9 cellular contexts compared by ENCODE assay signal in the genomic region with DNA sequence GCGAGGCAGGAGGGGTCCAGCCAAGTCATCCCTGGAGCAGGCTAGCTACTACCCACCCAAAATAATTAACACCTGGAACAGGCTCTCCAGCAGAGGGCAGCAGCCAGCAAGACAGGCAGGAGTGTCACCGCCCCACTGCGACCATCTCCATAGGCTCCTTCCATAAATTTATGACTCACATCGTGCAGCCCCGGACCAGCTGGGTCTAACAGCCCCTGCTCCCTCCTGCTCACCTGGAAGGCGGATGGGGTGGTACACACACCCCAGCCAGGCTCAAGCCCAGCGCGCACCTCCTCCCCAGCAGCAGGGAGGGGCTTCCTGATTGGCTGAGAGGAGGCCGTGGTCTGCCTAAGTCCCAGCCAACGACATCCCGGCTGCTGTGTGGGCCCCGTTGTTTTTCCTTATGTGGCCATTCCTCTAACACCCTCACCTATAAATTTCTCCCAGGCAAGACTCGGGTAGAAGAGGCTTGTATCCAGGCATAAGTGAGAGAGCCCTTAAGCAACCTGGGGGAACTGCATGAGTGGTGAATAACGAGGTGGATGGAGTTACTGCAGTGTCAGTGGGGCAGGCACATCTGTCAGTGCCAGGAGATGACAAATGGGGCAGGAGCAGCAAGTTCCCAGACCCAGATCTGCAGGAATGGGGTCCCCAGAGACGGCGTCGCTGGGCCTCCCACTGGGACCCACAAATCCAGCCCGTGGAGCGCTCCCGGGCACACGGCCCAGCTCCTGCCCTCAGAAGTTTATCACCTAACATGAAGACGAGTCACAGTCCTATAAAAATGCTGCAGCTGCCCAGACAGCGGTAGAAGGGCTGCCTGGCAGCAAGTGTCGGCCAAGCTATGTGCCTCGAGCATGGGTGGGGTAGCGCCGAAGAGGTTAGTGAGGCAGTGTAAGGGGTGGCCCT. TPM values are rescaled to one million over a fixed set of nuclear protein-coding genes. Genes with fewer than 3 reads are reported as not detected.
DNase-seq lines count a peak whose midpoint lies in the region; ATAC-seq, FAIRE-seq and TF ChIP-seq lines count a peak whose summit lies in the region.
"Had no signal": no experiment of that assay in that cellular context is flagged by ENCODE, and none has a peak within 500 bp of the region (broad histone marks: within the 10 kb centered on the region; RNA-seq: fewer than 3 reads in every experiment).

No MANE protein-coding gene starts in this region.

- no peaks in the 10 kb centered on the region for H3K36me3 ChIP-seq in DND-41 (ENCODE audit: insufficient read depth, low read length)
- H3K36me3 ChIP-seq in Karpas-422 (ENCODE audit: insufficient read depth, low read length): no peaks in the 10 kb centered on the region
- H3K36me3 ChIP-seq in trophoblast cell (ENCODE audit: control insufficient read depth in 1 of 2, insufficient read depth in 2 of 2, low read length in 2 of 2): peaks cover 0 to 1% of the 10 kb centered on the region in 2 experiments

- no peak overlapping the region for H2BK120ac ChIP-seq in trophoblast cell (ENCODE audit: insufficient read depth, low read length, poor library complexity)

- H3K79me2 ChIP-seq in DND-41 (ENCODE audit: insufficient read depth, low read length) (no peaks in the 10 kb centered on the region), Karpas-422 (ENCODE audit: low read length) (no peaks in the 10 kb centered on the region), trophoblast cell (ENCODE audit: control insufficient read depth, insufficient read depth, low read length, poor library complexity) (no peaks in the 10 kb centered on the region)

- H3K18ac ChIP-seq in trophoblast cell (ENCODE audit: low read length): no peak overlapping the region

- H2AK5ac ChIP-seq in trophoblast cell (ENCODE audit: low read length): no peak overlapping the region

- no peak overlapping the region for H4K91ac ChIP-seq in trophoblast cell (ENCODE audit: low read depth, low read length)

- DNase-seq in DND-41 (peak; percentile 72), Karpas-422 (peak; percentile 84), RCC 7860 (ENCODE audit: low spot score) (peak; percentile 33), fibroblast of pulmonary artery (ENCODE audit: low read depth) (peak; percentile 70), trophoblast cell (peak; percentile 68 to 77), urothelium cell line (ENCODE audit: low spot score) (peak; percentile 86)
- DNase-seq in activated T-cell treated with anti-CD3 and anti-CD28 coated beads, Interleukin-2, amount 50 U/mL, for 48 hours: peak; percentile 80 to 82

- H3K9me3 ChIP-seq in DND-41 (ENCODE audit: insufficient read depth, low read length, severe bottlenecking): no peaks in the 10 kb centered on the region
- H3K9me3 ChIP-seq in Karpas-422 (ENCODE audit: low read length): no peaks in the 10 kb centered on the region
- H3K9me3 ChIP-seq in trophoblast cell (ENCODE audit: insufficient read depth, low read depth, low read length): peaks cover 3% of the 10 kb centered on the region

- no peak overlapping the region for H3K14ac ChIP-seq in trophoblast cell (ENCODE audit: low read length)

- WGBS in trophoblast cell (ENCODE audit: extremely low coverage, insufficient coverage, insufficient read length): no CpG with 5 or more reads among the region's 27 CpGs

- FAIRE-seq in RCC 7860 (lab: Jason Lieb, UNC) (no peak), urothelium cell line (lab: Jason Lieb, UNC) (peak; percentile 80)
- FAIRE-seq: colon had no signal

- H3K9me2 ChIP-seq in Karpas-422 (replicated peaks; ENCODE audit: insufficient read depth, low read length): no peaks in the 10 kb centered on the region

- H3K4me2 ChIP-seq in DND-41 (ENCODE audit: insufficient read depth, low read length) (no peak overlapping the region), Karpas-422 (ENCODE audit: low read depth, low read length, poor library complexity, severe bottlenecking) (no peak overlapping the region), trophoblast cell (ENCODE audit: low read length) (peak overlapping the region; percentile 16)

- H3K27ac ChIP-seq in DND-41 (ENCODE audit: low read length): no peak overlapping the region
- no peak overlapping the region for H3K27ac ChIP-seq in Karpas-422 (ENCODE audit: low read length)
- no peak overlapping the region for H3K27ac ChIP-seq in trophoblast cell (ENCODE audit: low read depth, low read length)

- H3K4me3 ChIP-seq in DND-41 (ENCODE audit: low read depth in 1 of 2, low read length in 2 of 2): no peak overlapping the region
- H3K4me3 ChIP-seq in Karpas-422 (ENCODE audit: low read length): no peak overlapping the region
- H3K4me3 ChIP-seq in fibroblast of pulmonary artery (replicated peaks; ENCODE audit: low read depth, low read length): no peak overlapping the region
- no peak overlapping the region for H3K4me3 ChIP-seq in trophoblast cell (ENCODE audit: low read depth, low read length)

- no peak overlapping the region for H3K23ac ChIP-seq in trophoblast cell (ENCODE audit: low read length)

- no peaks in the 10 kb centered on the region for H3K79me1 ChIP-seq in trophoblast cell (ENCODE audit: low read length)

- TF ChIP-seq CTCF in DND-41 (IDR thresholded peaks at IDR 0.05; ENCODE audit: borderline replicate concordance, extremely low read depth, low read length, poor library complexity, severe bottlenecking): peak; percentile 75
- peak; percentile 74 for TF ChIP-seq CTCF in fibroblast of pulmonary artery (IDR thresholded peaks at IDR 0.05; ENCODE audit: low read length, missing control alignments)

- no peak overlapping the region for H3K4ac ChIP-seq in trophoblast cell (ENCODE audit: low read depth, low read length)

- H2BK5ac ChIP-seq in trophoblast cell (ENCODE audit: low read depth, low read length, poor library complexity): no peak overlapping the region

- ATAC-seq in DND-41 (ENCODE audit: insufficient read depth, low read depth) (peak; percentile 94), HG03460 (IDR thresholded peaks at IDR 0.05; ENCODE audit: unreplicated experiment) (no peak)

- no peaks in the 10 kb centered on the region for H3K27me3 ChIP-seq in DND-41 (ENCODE audit: insufficient read depth, low read length, poor library complexity)
- H3K27me3 ChIP-seq in Karpas-422 (ENCODE audit: low read length): no peaks in the 10 kb centered on the region
- no peaks in the 10 kb centered on the region for H3K27me3 ChIP-seq in trophoblast cell (ENCODE audit: insufficient read depth, low read length)

- peaks cover 16% of the 10 kb centered on the region; the same call in 1 of the 2 replicates for H4K20me1 ChIP-seq in DND-41 (ENCODE audit: insufficient read depth, low read length)
- 0 out of 2 replicates have a peak, but pooled peaks cover 5% of the 10 kb centered on the region for H4K20me1 ChIP-seq in Karpas-422 (ENCODE audit: insufficient read depth, low read depth, low read length)

- no peaks in the 10 kb centered on the region for H3K4me1 ChIP-seq in DND-41 (ENCODE audit: insufficient read depth, low read length)
- H3K4me1 ChIP-seq in Karpas-422 (ENCODE audit: low read length): no peaks in the 10 kb centered on the region
- no peaks in the 10 kb centered on the region for H3K4me1 ChIP-seq in trophoblast cell (ENCODE audit: control insufficient read depth in 1 of 2, insufficient read depth in 2 of 2, low read length in 2 of 2)

- no peak overlapping the region for H3K9ac ChIP-seq in DND-41 (ENCODE audit: low read depth, low read length)
- H3K9ac ChIP-seq in Karpas-422 (ENCODE audit: low read length): no peak overlapping the region
- no peak overlapping the region for H3K9ac ChIP-seq in trophoblast cell (ENCODE audit: low read length)

- H2BK12ac ChIP-seq in trophoblast cell (ENCODE audit: low read length): no peak overlapping the region

- H4K12ac ChIP-seq in trophoblast cell (ENCODE audit: low read depth, low read length): no peak overlapping the region

- H2AFZ ChIP-seq in DND-41 (ENCODE audit: low read depth, low read length) (no peak overlapping the region), Karpas-422 (ENCODE audit: low read length) (no peak overlapping the region), trophoblast cell (ENCODE audit: insufficient read depth, low read length, poor library complexity) (no peak overlapping the region)

- H4K8ac ChIP-seq in trophoblast cell (ENCODE audit: low read depth, low read length): no peak overlapping the region

RNA-seq across cellular contexts. Expression of a gene that starts 43.1 kb away (rescaled TPM):
- 42.7 and 47.3 TPM in 2 replicates for total RNA-seq in Karpas-422 (2014; rRNA removed; shearing (Covaris generic); ENCODE audit: low replicate concordance)
- 26.6 and 27.5 TPM in 2 replicates for polyA plus RNA-seq in trophoblast cell (2013)

Comparison
In these comparisons a context has a peak if more than half of its experiments do, and no peak if none do; other contexts are left out.
1. DNase-seq: peak in every context shown above with its lines; median percentile 86 in urothelium cell line; 84 in Karpas-422; 81 in activated T-cell treated with anti-CD3 and anti-CD28 coated beads, Interleukin-2, amount 50 U/mL, for 48 hours; 72 in trophoblast cell; 72 in DND-41; 70 in fibroblast of pulmonary artery; 33 in RCC 7860.